ENCODE assay signal across 2 cellular contexts in the genomic region with DNA sequence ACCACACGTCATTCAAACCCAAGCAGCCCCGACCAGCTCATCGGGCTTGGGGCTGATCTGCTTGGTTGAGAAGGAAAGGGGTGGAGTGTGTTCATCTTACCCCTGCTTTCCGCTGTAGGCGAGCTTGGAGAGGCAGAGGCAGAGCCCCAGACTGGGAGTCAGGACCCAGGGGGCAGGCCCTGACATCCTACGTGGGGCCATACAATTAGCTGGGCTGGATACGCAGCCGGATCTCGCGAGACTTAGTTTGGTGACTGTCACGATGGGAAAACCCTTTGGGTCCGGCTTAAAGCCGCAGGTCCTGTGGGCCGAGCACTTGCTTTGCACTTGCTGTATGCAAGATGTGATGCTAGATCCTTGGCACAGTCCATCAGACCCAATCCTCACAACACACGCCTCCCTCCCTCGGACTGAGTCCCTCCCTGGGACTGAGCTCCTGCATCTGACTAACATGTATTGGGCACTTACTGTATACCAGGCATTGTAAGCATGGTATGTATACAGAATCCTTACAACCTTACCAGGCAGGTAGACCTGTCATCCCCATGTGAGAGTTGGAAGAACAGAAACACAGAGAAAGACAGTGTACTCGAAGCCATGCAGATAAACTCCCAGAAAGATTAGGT.
TF ChIP-seq lines count a peak whose summit lies in the region.

No MANE protein-coding gene starts in this region.

TF ChIP-seq in HepG2, 621 proteins besides CTCF, POLR2A, EP300 and RAD21:
- no peak for TF ChIP-seq HOXA5 (CRISPR knock-in tag; IDR thresholded peaks at IDR 0.05)
- peak; percentile 22 for TF ChIP-seq AGO2 (optimal IDR thresholded peaks at IDR 0.05; ENCODE audit: low read depth, low read length)
- peak; percentile 53; the same call in 1 of the 2 replicates for TF ChIP-seq CHD2 (IDR thresholded peaks at IDR 0.05; ENCODE audit: low read depth, low read length)
- peak; percentile 89 for TF ChIP-seq ZKSCAN8 (CRISPR knock-in tag; IDR thresholded peaks at IDR 0.05; ENCODE audit: borderline replicate concordance)

TF ChIP-seq in H1, 55 proteins besides CTCF, POLR2A, EP300 and RAD21:
- TF ChIP-seq RXRA (IDR thresholded peaks at IDR 0.05; ENCODE audit: insufficient read depth, low read depth, low read length) (no peak), BACH1 (IDR thresholded peaks at IDR 0.05; ENCODE audit: low read length) (no peak), KDM1A (IDR thresholded peaks at IDR 0.05; ENCODE audit: borderline replicate concordance, low read length) (no peak), TBP (IDR thresholded peaks at IDR 0.05; ENCODE audit: low read depth, low read length) (no peak), SIRT6 (IDR thresholded peaks at IDR 0.05; ENCODE audit: low read length) (no peak), CHD2 (IDR thresholded peaks at IDR 0.05; ENCODE audit: low read length) (no peak), SIX5 (IDR thresholded peaks at IDR 0.05; ENCODE audit: low read depth, low read length) (no peak), SUZ12 (IDR thresholded peaks at IDR 0.05; ENCODE audit: low read length) (no peak)
- TF ChIP-seq, protein P1, sequence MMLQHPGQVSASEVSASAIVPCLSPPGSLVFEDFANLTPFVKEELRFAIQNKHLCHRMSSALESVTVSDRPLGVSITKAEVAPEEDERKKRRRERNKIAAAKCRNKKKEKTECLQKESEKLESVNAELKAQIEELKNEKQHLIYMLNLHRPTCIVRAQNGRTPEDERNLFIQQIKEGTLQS (IDR thresholded peaks at IDR 0.05; ENCODE audit: insufficient read depth, low read depth, low read length): no peak
